Comparison of ENCODE assay signal across 12 cellular contexts in genomic region chr17:78747479-78747878, GRCh38. TPM values are rescaled to one million over a fixed set of nuclear protein-coding genes. Genes with fewer than 3 reads are reported as not detected.
DNase-seq lines count a peak whose midpoint lies in the region; ATAC-seq, FAIRE-seq and TF ChIP-seq lines count a peak whose summit lies in the region.
"Had no signal": no experiment of that assay in that cellular context is flagged by ENCODE, and none has a peak within 500 bp of the region (broad histone marks: within the 10 kb centered on the region; RNA-seq: fewer than 3 reads in every experiment).

No MANE protein-coding gene starts in this region.

- H3K4me1 Mint-ChIP-seq in activated T-cell treated with anti-CD3 and anti-CD28 coated beads, Interleukin-2, amount 50 U/mL, for 4 hours (ENCODE audit: low read depth), result peaks cover 96% of the 10 kb centered on the region
- peaks cover 66% of the 10 kb centered on the region for H3K4me1 Mint-ChIP-seq in activated T-helper 17 cell treated with anti-CD3 and anti-CD28 coated beads, Interleukin-2, amount 50 U/mL, for 72 hours

- TF ChIP-seq CTCF in HepG2 (CRISPR knock-in tag; IDR thresholded peaks at IDR 0.05) (no peak), thyroid gland (IDR thresholded peaks at IDR 0.05) (no peak)

- peak overlapping the region; percentile 39 for H3K9ac ChIP-seq in HepG2 (ENCODE audit: insufficient read depth, low read depth, low read length)

- no peak overlapping the region for H2AFZ ChIP-seq in HepG2 (ENCODE audit: low read length)

- H3K36me3 Mint-ChIP-seq in activated T-cell treated with anti-CD3 and anti-CD28 coated beads, Interleukin-2, amount 50 U/mL, for 4 hours (ENCODE audit: insufficient read depth), result peaks cover 14% of the 10 kb centered on the region
- peaks cover 82% of the 10 kb centered on the region for H3K36me3 Mint-ChIP-seq in activated T-helper 17 cell treated with anti-CD3 and anti-CD28 coated beads, Interleukin-2, amount 50 U/mL, for 72 hours (ENCODE audit: low read depth)

- H3K4me1 ChIP-seq in HepG2 (ENCODE audit: insufficient read depth, low read length) (peaks cover 84% of the 10 kb centered on the region), thyroid gland (peaks cover 41 to 51% of the 10 kb centered on the region in 2 donors)

- no peaks in the 10 kb centered on the region for H3K27me3 Mint-ChIP-seq in activated T-cell treated with anti-CD3 and anti-CD28 coated beads, Interleukin-2, amount 50 U/mL, for 4 hours (ENCODE audit: low read depth)
- no peaks in the 10 kb centered on the region for H3K27me3 Mint-ChIP-seq in activated T-helper 17 cell treated with anti-CD3 and anti-CD28 coated beads, Interleukin-2, amount 50 U/mL, for 72 hours

- intact Hi-C loops in HepG2 (cut with micrococcal nuclease; ENCODE audit: unreplicated experiment), result loop anchor here (2.0 to 5.0 kb wide), 2 partner anchors 35 to 251 kb away; partner anchors contain the start of gene CYTH1
- intact Hi-C loops in thyroid gland (cut with DNase I), result loop anchor here (10.0 kb wide), 1 partner anchor 253 kb away; no protein-coding TSS in a partner anchor

- H3K27ac Mint-ChIP-seq in activated T-helper 17 cell treated with anti-CD3 and anti-CD28 coated beads, Interleukin-2, amount 50 U/mL, for 72 hours, result peak overlapping the region; percentile 100

- WGBS in HepG2 (ENCODE audit: low lambda C conversion rate), result 49% methylated on average over 2 of the region's 2 CpGs
- 86 to 88% methylated on average over 2 of the region's 2 CpGs for WGBS in thyroid gland, 2 donors

- H3K36me3 ChIP-seq in HepG2 (replicated peaks in 1 of 2; ENCODE audit: control insufficient read depth in 1 of 2, insufficient read depth in 2 of 2, low read length in 2 of 2) (no peaks in the 10 kb centered on the region), thyroid gland (no peaks in the 10 kb centered on the region)

- H4K20me1 ChIP-seq in HepG2 (ENCODE audit: insufficient read depth, low read length), result no peaks in the 10 kb centered on the region

- no peak for TF ChIP-seq EP300 in HepG2 (IDR thresholded peaks at IDR 0.05; ENCODE audit: low read depth in 2 of 2, low read length in 2 of 2)
- no peak for TF ChIP-seq EP300 in HepG2 (CRISPR knock-in tag; IDR thresholded peaks at IDR 0.05; ENCODE audit: borderline replicate concordance)

- peak overlapping the region; percentile 93 for H3K27ac ChIP-seq in HepG2 (ENCODE audit: extremely low read length, insufficient read depth, low read length)
- peak overlapping the region in 2 of 3 donors; percentile 66 to 72 for H3K27ac ChIP-seq in thyroid gland

- peak overlapping the region; percentile 76 for H3K4me2 ChIP-seq in HepG2 (ENCODE audit: low read depth, low read length)

- H3K9me3 ChIP-seq in HepG2 (ENCODE audit: low read length) (no peaks in the 10 kb centered on the region), thyroid gland (no peaks in the 10 kb centered on the region)

- BruUV-seq in HepG2 (replicated peaks; lab: Mats Ljungman, UMichigan), result no TSS peak

- H3K79me2 ChIP-seq in HepG2 (ENCODE audit: insufficient read depth, low read length), result peaks cover 62% of the 10 kb centered on the region

- in situ Hi-C loops in HepG2 (cut with HindIII; ENCODE audit: extremely low pct_ligation_motif_present, low pct_unique_long_range_greater_than_20kb), result no loop called here

- no peak for FAIRE-seq in HepG2 (lab: Jason Lieb, UNC)

- peak; percentile 51 to 54 for ATAC-seq in activated T-cell treated with anti-CD3 and anti-CD28 coated beads, Interleukin-2, amount 50 U/mL, for 4 hours
- peak; percentile 50 for ATAC-seq in activated T-helper 17 cell treated with anti-CD3 and anti-CD28 coated beads, Interleukin-2, amount 50 U/mL, for 72 hours (replicated peaks)
- ATAC-seq in HepG2, result no peak

- peak overlapping the region; percentile 76 for H3K4me3 Mint-ChIP-seq in activated T-cell treated with anti-CD3 and anti-CD28 coated beads, Interleukin-2, amount 50 U/mL, for 4 hours
- H3K4me3 Mint-ChIP-seq in activated T-helper 17 cell treated with anti-CD3 and anti-CD28 coated beads, Interleukin-2, amount 50 U/mL, for 72 hours, result peak overlapping the region; percentile 84
- H3K4me3 Mint-ChIP-seq: mesothelial cell of epicardium had no signal

- H3K9me3 Mint-ChIP-seq in activated T-cell treated with anti-CD3 and anti-CD28 coated beads, Interleukin-2, amount 50 U/mL, for 4 hours, result no peaks in the 10 kb centered on the region
- no peaks in the 10 kb centered on the region for H3K9me3 Mint-ChIP-seq in activated T-helper 17 cell treated with anti-CD3 and anti-CD28 coated beads, Interleukin-2, amount 50 U/mL, for 72 hours
- H3K9me3 Mint-ChIP-seq: mesothelial cell of epicardium had no signal

- TF ChIP-seq POLR2A in HepG2 (IDR thresholded peaks at IDR 0.05; ENCODE audit: insufficient read depth in 1 of 2, low read depth in 2 of 2, low read length in 2 of 2) (no peak), thyroid gland (IDR thresholded peaks at IDR 0.05) (no peak)

- no peak for TF ChIP-seq RAD21 in HepG2 (CRISPR knock-in tag; IDR thresholded peaks at IDR 0.05)

- H3K4me3 ChIP-seq in HepG2 (replicated peaks in 1 of 3; ENCODE audit: insufficient read depth in 1 of 3, low read depth in 2 of 3, low read length in 3 of 3), result peak overlapping the region in 1 of 3 experiments; percentile 39; a peak in 1 of 6 replicates
- H3K4me3 ChIP-seq in thyroid gland (replicated peaks in 1 of 3), result no peak overlapping the region

- H3K27me3 ChIP-seq in HepG2 (ENCODE audit: control insufficient read depth in 1 of 2, insufficient read depth in 2 of 2, low read length in 2 of 2), result no peaks in the 10 kb centered on the region
- no peaks in the 10 kb centered on the region for H3K27me3 ChIP-seq in thyroid gland

- POLR2A ChIA-PET in HepG2 (lab: Yijun Ruan, JAX), result interaction anchor here (0.9 to 3.4 kb wide), 8 partner anchors 9 to 250 kb away, joined by 3 to 20 read pairs (median 6); no protein-coding TSS in a partner anchor

- no peak for DNase-seq in activated T-cell treated with anti-CD3 and anti-CD28 coated beads, Interleukin-2, amount 50 U/mL, for 4 hours
- DNase-seq in activated T-cell treated with anti-CD3 and anti-CD28 coated beads, Interleukin-2, amount 50 U/mL, for 48 hours, result no peak
- no peak for DNase-seq in HepG2 (ENCODE audit: low spot score)
- no peak for DNase-seq in thyroid gland
- DNase-seq in NCI-H1417 treated with DMSO at 0.1 percent for 48 hours (lab: John Stamatoyannopoulos, UW), result no peak
- DNase-seq in mucosa of gallbladder (ENCODE audit: low spot score), result no peak
- DNase-seq in occipital lobe (lab: John Stamatoyannopoulos, UW), result no peak
- DNase-seq: Karpas-422, NCI-H510A treated with DMSO at 0.1 percent for 48 hours, T1000 had no signal

- CTCF ChIA-PET in HepG2 (lab: Yijun Ruan, JAX; ENCODE audit: low intra/inter-chr PET ratio, low total read pairs), result no interaction called here

TF ChIP-seq in HepG2, 621 proteins besides CTCF, POLR2A, EP300 and RAD21 (continues in another document):
- no peak for TF ChIP-seq GMEB1 (CRISPR knock-in tag; IDR thresholded peaks at IDR 0.05; ENCODE audit: borderline replicate concordance)

RNA-seq across cellular contexts. Expression of gene CYTH1, which starts 34.6 kb away (rescaled TPM):
- 10 to 100 TPM; 55.9 to 99.3 (median 82.8) TPM for total RNA-seq in activated T-cell treated with anti-CD3 and anti-CD28 coated beads, Interleukin-2, amount 50 U/mL, for 4 hours
- total RNA-seq in activated T-helper 17 cell treated with anti-CD3 and anti-CD28 coated beads, Interleukin-2, amount 50 U/mL, for 72 hours, result 100 to 1,000 TPM; 173 to 195 TPM
- total RNA-seq in HepG2 (2016; rRNA removed; fragmentation: Illumina TruSeq; extraction: Trizol) (20.1 and 21.3 TPM in 2 replicates), thyroid gland (10 to 100 TPM; 69.0 to 94.5 (median 75.7) TPM), mucosa of gallbladder (51.1 TPM), occipital lobe (82.2 TPM)
- total RNA-seq in HepG2 (2016; cell fraction: cytosol; rRNA removed; fragmentation: Illumina TruSeq; extraction: Trizol; ENCODE audit: low read depth), result 4.6 and 4.8 TPM in 2 replicates
- 20.2 and 20.6 TPM in 2 replicates for total RNA-seq in HepG2 (2016; cell fraction: insoluble cytoplasmic fraction; rRNA removed; fragmentation: Illumina TruSeq; extraction: Trizol)
- 12.9 and 13.2 TPM in 2 replicates for total RNA-seq in HepG2 (2016; cell fraction: membrane; rRNA removed; fragmentation: Illumina TruSeq; extraction: Trizol)
- total RNA-seq in HepG2 (2016; cell fraction: nucleus; rRNA removed; fragmentation: Illumina TruSeq; extraction: Trizol), result 21.3 and 24.7 TPM in 2 replicates
- 48.9 and 66.5 TPM in 2 replicates for polyA plus RNA-seq in HepG2 (2011; rRNA removed)
- 36.2 and 36.3 TPM in 2 replicates for polyA plus RNA-seq in HepG2 (2011; cell fraction: cytosol; rRNA removed)
- polyA plus RNA-seq in HepG2 (2011; cell fraction: nucleus; rRNA removed), result 233 and 263 TPM in 2 replicates
- polyA plus RNA-seq in HepG2 (2012), result 33.2 and 38.1 TPM in 2 replicates
- 2.0 TPM in 2 replicates for polyA plus RNA-seq in HepG2 (2016; cell fraction: cytosol; fragmentation: Illumina TruSeq; extraction: Trizol; ENCODE audit: low read depth)
- 22.9 and 27.1 TPM in 2 replicates for polyA plus RNA-seq in HepG2 (2016; cell fraction: insoluble cytoplasmic fraction; fragmentation: Illumina TruSeq; extraction: Trizol; ENCODE audit: low read depth)
- 7.5 and 8.2 TPM in 2 replicates for polyA plus RNA-seq in HepG2 (2016; cell fraction: membrane; fragmentation: Illumina TruSeq; extraction: Trizol; ENCODE audit: low read depth)
- 48.3 and 49.0 TPM in 2 replicates for polyA plus RNA-seq in HepG2 (2016; cell fraction: nucleus; fragmentation: Illumina TruSeq; extraction: Trizol; ENCODE audit: insufficient read depth, low read depth)
- 20.1 and 43.0 TPM in 2 replicates for polyA minus RNA-seq in HepG2 (2011; rRNA and poly(A)+ RNA removed; ENCODE audit: low replicate concordance)
- polyA minus RNA-seq in HepG2 (2011; cell fraction: cytosol; rRNA and poly(A)+ RNA removed), result 16.4 and 17.8 TPM in 2 replicates
- polyA minus RNA-seq in HepG2 (2011; cell fraction: nucleus; rRNA and poly(A)+ RNA removed), result 66.4 and 72.6 TPM in 2 replicates
